ENCODE assay signal across 1 cellular context in the genomic region with DNA sequence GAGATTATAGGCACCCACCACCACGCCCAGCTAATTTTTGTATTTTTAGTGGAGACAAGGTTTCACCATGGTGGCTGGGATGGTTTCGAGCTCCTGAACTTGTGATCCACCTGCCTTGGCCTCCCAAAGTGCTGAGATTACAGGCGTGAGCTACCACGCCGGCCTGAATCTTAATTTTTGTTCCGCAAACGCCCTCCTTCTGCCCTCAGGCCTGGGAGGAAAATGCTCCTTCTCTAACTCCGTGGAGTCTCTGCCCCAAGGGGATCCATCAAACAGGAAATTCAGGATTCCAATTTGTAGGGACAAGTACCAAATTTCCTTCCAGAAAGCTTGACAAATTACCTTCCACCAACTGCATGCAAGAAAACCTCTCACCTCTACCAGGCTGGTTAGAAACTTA.
TF ChIP-seq lines count a peak whose summit lies in the region.

No MANE protein-coding gene starts in this region.

TF ChIP-seq in WTC11, 78 proteins besides CTCF, POLR2A, EP300 and RAD21 (continued from another document):
- TF ChIP-seq AR (CRISPR knock-in tag; IDR thresholded peaks at IDR 0.05), result no peak
- no peak for TF ChIP-seq ETV6 (CRISPR knock-in tag; IDR thresholded peaks at IDR 0.05)
- no peak for TF ChIP-seq CBFB (CRISPR knock-in tag; IDR thresholded peaks at IDR 0.05; ENCODE audit: low read depth)
- TF ChIP-seq PRDM15 (CRISPR knock-in tag; IDR thresholded peaks at IDR 0.05), result no peak
- TF ChIP-seq, protein P1, sequence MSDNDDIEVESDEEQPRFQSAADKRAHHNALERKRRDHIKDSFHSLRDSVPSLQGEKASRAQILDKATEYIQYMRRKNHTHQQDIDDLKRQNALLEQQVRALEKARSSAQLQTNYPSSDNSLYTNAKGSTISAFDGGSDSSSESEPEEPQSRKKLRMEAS (CRISPR knock-in tag; IDR thresholded peaks at IDR 0.05), result no peak
- no peak for TF ChIP-seq E2F1 (CRISPR knock-in tag; IDR thresholded peaks at IDR 0.05)
- TF ChIP-seq, protein P2, sequence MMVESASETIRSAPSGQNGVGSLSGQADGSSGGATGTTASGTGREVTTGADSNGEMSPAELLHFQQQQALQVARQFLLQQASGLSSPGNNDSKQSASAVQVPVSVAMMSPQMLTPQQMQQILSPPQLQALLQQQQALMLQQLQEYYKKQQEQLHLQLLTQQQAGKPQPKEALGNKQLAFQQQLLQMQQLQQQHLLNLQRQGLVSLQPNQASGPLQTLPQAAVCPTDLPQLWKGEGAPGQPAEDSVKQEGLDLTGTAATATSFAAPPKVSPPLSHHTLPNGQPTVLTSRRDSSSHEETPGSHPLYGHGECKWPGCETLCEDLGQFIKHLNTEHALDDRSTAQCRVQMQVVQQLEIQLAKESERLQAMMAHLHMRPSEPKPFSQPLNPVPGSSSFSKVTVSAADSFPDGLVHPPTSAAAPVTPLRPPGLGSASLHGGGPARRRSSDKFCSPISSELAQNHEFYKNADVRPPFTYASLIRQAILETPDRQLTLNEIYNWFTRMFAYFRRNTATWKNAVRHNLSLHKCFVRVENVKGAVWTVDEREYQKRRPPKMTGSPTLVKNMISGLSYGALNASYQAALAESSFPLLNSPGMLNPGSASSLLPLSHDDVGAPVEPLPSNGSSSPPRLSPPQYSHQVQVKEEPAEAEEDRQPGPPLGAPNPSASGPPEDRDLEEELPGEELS (CRISPR knock-in tag; IDR thresholded peaks at IDR 0.05), result no peak
- TF ChIP-seq NR3C1 (CRISPR knock-in tag; conservative IDR thresholded peaks at IDR 0.05; ENCODE audit: low read depth), result no peak
- TF ChIP-seq, protein P3, sequence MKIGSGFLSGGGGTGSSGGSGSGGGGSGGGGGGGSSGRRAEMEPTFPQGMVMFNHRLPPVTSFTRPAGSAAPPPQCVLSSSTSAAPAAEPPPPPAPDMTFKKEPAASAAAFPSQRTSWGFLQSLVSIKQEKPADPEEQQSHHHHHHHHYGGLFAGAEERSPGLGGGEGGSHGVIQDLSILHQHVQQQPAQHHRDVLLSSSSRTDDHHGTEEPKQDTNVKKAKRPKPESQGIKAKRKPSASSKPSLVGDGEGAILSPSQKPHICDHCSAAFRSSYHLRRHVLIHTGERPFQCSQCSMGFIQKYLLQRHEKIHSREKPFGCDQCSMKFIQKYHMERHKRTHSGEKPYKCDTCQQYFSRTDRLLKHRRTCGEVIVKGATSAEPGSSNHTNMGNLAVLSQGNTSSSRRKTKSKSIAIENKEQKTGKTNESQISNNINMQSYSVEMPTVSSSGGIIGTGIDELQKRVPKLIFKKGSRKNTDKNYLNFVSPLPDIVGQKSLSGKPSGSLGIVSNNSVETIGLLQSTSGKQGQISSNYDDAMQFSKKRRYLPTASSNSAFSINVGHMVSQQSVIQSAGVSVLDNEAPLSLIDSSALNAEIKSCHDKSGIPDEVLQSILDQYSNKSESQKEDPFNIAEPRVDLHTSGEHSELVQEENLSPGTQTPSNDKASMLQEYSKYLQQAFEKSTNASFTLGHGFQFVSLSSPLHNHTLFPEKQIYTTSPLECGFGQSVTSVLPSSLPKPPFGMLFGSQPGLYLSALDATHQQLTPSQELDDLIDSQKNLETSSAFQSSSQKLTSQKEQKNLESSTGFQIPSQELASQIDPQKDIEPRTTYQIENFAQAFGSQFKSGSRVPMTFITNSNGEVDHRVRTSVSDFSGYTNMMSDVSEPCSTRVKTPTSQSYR (CRISPR knock-in tag; IDR thresholded peaks at IDR 0.05), result no peak
- no peak for TF ChIP-seq FOXK1 (CRISPR knock-in tag; IDR thresholded peaks at IDR 0.05)
- no peak for TF ChIP-seq NR1H2 (CRISPR knock-in tag; IDR thresholded peaks at IDR 0.05)
